Comparison of ENCODE assay signal across 8 cellular contexts in genomic region chr9:72524820-72525539, GRCh38. TPM values are rescaled to one million over a fixed set of nuclear protein-coding genes. Genes with fewer than 3 reads are reported as not detected.
A peak's percentile ranks its signal among the peaks of the same experiment; 100 is the strongest.
DNase-seq lines count a peak whose midpoint lies in the region; ATAC-seq and TF ChIP-seq lines count a peak whose summit lies in the region.

No MANE protein-coding gene starts in this region.

- POLR2A ChIA-PET in Caco-2 (lab: Charles Lee), result no interaction called here

- no peaks in the 10 kb centered on the region for H3K9me3 ChIP-seq in Caco-2
- no peaks in the 10 kb centered on the region for H3K9me3 ChIP-seq in BE2C

- TF ChIP-seq CTCF in Caco-2 (IDR thresholded peaks at IDR 0.05; ENCODE audit: insufficient read depth in 1 of 2, low read depth in 1 of 2, low read length in 1 of 2, severe bottlenecking in 1 of 2, unreplicated experiment in 1 of 2), result no peak
- no peak for TF ChIP-seq CTCF in choroid plexus epithelial cell (conservative IDR thresholded peaks at IDR 0.05; ENCODE audit: low read depth, low read length)
- TF ChIP-seq CTCF in BE2C (IDR thresholded peaks at IDR 0.05; ENCODE audit: low read depth, low read length), result no peak

- peaks cover 5% of the 10 kb centered on the region for H3K4me1 Mint-ChIP-seq in Caco-2 (ENCODE audit: low read depth, unreplicated experiment)

- no TSS peak for BruUV-seq in Caco-2 (replicated peaks; lab: Mats Ljungman, UMichigan)

- no peak overlapping the region for H3K27ac Mint-ChIP-seq in Caco-2 (ENCODE audit: unreplicated experiment)

- H3K36me3 ChIP-seq in Caco-2 (ENCODE audit: control insufficient read depth, insufficient read depth, low read length), result no peaks in the 10 kb centered on the region
- no peaks in the 10 kb centered on the region for H3K36me3 ChIP-seq in BE2C

- no peaks in the 10 kb centered on the region for H3K27me3 Mint-ChIP-seq in Caco-2 (ENCODE audit: insufficient read depth, unreplicated experiment)

- no peaks in the 10 kb centered on the region for H3K36me3 Mint-ChIP-seq in Caco-2 (ENCODE audit: insufficient read depth, unreplicated experiment)

- H3K9me3 Mint-ChIP-seq in Caco-2 (ENCODE audit: unreplicated experiment), result no peaks in the 10 kb centered on the region

- CTCF ChIA-PET in Caco-2 (lab: Charles Lee), result no interaction called here

- no peak overlapping the region for H3K4me3 Mint-ChIP-seq in Caco-2 (ENCODE audit: unreplicated experiment)

- intact Hi-C loops in Caco-2 (cut with micrococcal nuclease; ENCODE audit: unreplicated experiment), result no loop called here

- ATAC-seq in GM21447 (IDR thresholded peaks at IDR 0.05; ENCODE audit: unreplicated experiment), result peak; percentile 41

- no peaks in the 10 kb centered on the region for H3K4me1 ChIP-seq in Caco-2
- H3K4me1 ChIP-seq in BE2C, result no peaks in the 10 kb centered on the region

- H3K27me3 ChIP-seq in Caco-2 (replicated peaks; ENCODE audit: control insufficient read depth, insufficient read depth, low read length) (no peaks in the 10 kb centered on the region), BE2C (no peaks in the 10 kb centered on the region)

- H3K4me3 ChIP-seq in Caco-2 (ENCODE audit: low read depth, low read length) (no peak overlapping the region), choroid plexus epithelial cell (ENCODE audit: low read depth, low read length) (no peak overlapping the region), BE2C (ENCODE audit: low read depth, low read length) (no peak overlapping the region)

- DNase-seq in Caco-2 (peak; percentile 21 to 57), NCI-H226 (peak; percentile 95), choroid plexus epithelial cell (ENCODE audit: low read depth) (peak; percentile 95), myocyte (ENCODE audit: low read depth) (peak; percentile 71), BE2C (no peak), NCI-H1048 (lab: John Stamatoyannopoulos, UW) (no peak), NCI-H446 treated with DMSO at 0.1 percent for 48 hours (lab: John Stamatoyannopoulos, UW) (no peak)

RNA-seq across cellular contexts. Expression of gene TMC1, which starts 3.6 kb away (rescaled TPM):
- not detected in 2 replicates for total RNA-seq in Caco-2 (2022)
- 0.40 TPM in 1 of 2 replicates, not detected in the other for total RNA-seq in myocyte
- polyA plus RNA-seq in myocyte (2012), result 0.09 TPM
- polyA plus RNA-seq in BE2C (2012; ENCODE audit: insufficient read depth, insufficient read length, low read depth), result not detected

Comparison
In these comparisons a context has a peak if more than half of its experiments do, and no peak if none do; other contexts are left out.
1. DNase-seq: peak in Caco-2 (2 of 2), NCI-H226 (single experiment), choroid plexus epithelial cell (single experiment) and myocyte (single experiment); none in BE2C (single experiment), NCI-H1048 (single experiment) and NCI-H446 treated with DMSO at 0.1 percent for 48 hours (single experiment).